In the genomic region with DNA sequence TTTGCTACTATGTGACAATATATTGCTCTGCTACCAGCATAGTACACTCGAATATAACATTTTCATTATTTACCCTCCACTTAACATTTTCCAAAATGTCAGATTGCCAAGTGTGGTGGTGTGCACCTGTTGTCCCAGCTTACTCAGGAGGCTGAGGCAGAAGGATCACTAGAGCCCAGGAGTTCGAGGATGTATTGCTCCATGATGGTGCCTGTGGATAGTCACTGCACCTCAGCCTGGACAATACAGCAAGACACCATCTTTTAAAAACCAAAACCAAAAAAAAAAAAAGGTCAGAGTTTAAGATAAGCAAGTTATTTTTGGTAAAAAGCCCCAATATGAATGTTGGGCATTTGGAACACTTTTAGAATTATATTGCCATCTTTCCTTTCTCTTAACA, we compare ENCODE assay signal across 28 cellular contexts.
"Had no signal": no experiment of that assay in that cellular context is flagged by ENCODE, and none has a peak within 500 bp of the region (broad histone marks: within the 10 kb centered on the region; RNA-seq: fewer than 3 reads in every experiment).

No MANE protein-coding gene starts in this region.

- H3K27me3 Mint-ChIP-seq: activated CD4-positive, alpha-beta memory T cell treated with anti-CD3 and anti-CD28 coated beads, Interleukin-2, amount 10 ng/mL, durations not matched to agents 7 days and 5 days; activated CD4-positive, alpha-beta T cell treated with anti-CD3 and anti-CD28 coated beads, Interleukin-2, amount 10 ng/mL, durations not matched to agents 7 days and 5 days; activated naive CD4-positive, alpha-beta T cell treated with anti-CD3 and anti-CD28 coated beads, Interleukin-2, amount 50 U/mL, for 24 hours; activated naive CD8-positive, alpha-beta T cell treated with anti-CD3 and anti-CD28 coated beads, Interleukin-2, amount 10 ng/mL, durations not matched to agents 7 days and 5 days; brain had no signal

- H3K4me3 ChIP-seq: ascending aorta, breast epithelium, cardiac muscle cell, colonic mucosa, esophagus squamous epithelium, gastroesophageal sphincter had no signal

- H3K9me3 ChIP-seq: ascending aorta, breast epithelium, colonic mucosa, esophagus squamous epithelium, gastroesophageal sphincter had no signal

- H3K9me3 Mint-ChIP-seq: activated naive CD4-positive, alpha-beta T cell treated with anti-CD3 and anti-CD28 coated beads for 36 hours; activated naive CD4-positive, alpha-beta T cell treated with anti-CD3 and anti-CD28 coated beads, Interleukin-2, amount 50 U/mL, for 24 hours; brain had no signal

- H3K27ac ChIP-seq: ascending aorta, breast epithelium, cardiac muscle cell, colonic mucosa, epithelial cell of prostate, esophagus squamous epithelium, gastroesophageal sphincter had no signal

- DNase-seq: activated CD4-positive, alpha-beta memory T cell treated with anti-CD3 and anti-CD28 coated beads, Interleukin-2, amount 10 ng/mL, durations not matched to agents 7 days and 5 days; activated CD4-positive, alpha-beta T cell treated with anti-CD3 and anti-CD28 coated beads for 1 hour; activated CD4-positive, alpha-beta T cell treated with anti-CD3 and anti-CD28 coated beads for 4 hours; activated CD4-positive, alpha-beta T cell treated with anti-CD3 and anti-CD28 coated beads, Interleukin-2, amount 10 ng/mL, durations not matched to agents 7 days and 5 days; activated CD4-positive, alpha-beta T cell treated with anti-CD3 and anti-CD28 coated beads, Interleukin-2, amount 50 U/mL, for 4 hours; activated CD8-positive, alpha-beta memory T cell treated with anti-CD3 and anti-CD28 coated beads, Interleukin-2, amount 50 U/mL, for 48 hours; activated effector memory CD4-positive, alpha-beta T cell treated with anti-CD3 and anti-CD28 coated beads, Interleukin-2, amount 50 U/mL, for 16 hours; activated naive CD4-positive, alpha-beta T cell treated with anti-CD3 and anti-CD28 coated beads for 36 hours; activated naive CD8-positive, alpha-beta T cell treated with anti-CD3 and anti-CD28 coated beads, Interleukin-2, amount 10 ng/mL, durations not matched to agents 7 days and 5 days; activated T-cell treated with anti-CD3 and anti-CD28 coated beads for 4 hours; activated T-cell treated with anti-CD3 and anti-CD28 coated beads, Interleukin-2, amount 50 U/mL, for 48 hours; central memory CD4-positive, alpha-beta T cell; cerebellar nuclear complex; colonic mucosa; effector CD8-positive, alpha-beta T cell; esophagus squamous epithelium; foreskin melanocyte; T-helper 2 cell had no signal

- H3K36me3 ChIP-seq: breast epithelium, colonic mucosa had no signal

- H3K27ac Mint-ChIP-seq: activated CD4-positive, alpha-beta memory T cell treated with anti-CD3 and anti-CD28 coated beads, Interleukin-2, amount 10 ng/mL, durations not matched to agents 7 days and 5 days; activated CD4-positive, alpha-beta T cell treated with anti-CD3 and anti-CD28 coated beads, Interleukin-2, amount 10 ng/mL, durations not matched to agents 7 days and 5 days; activated naive CD4-positive, alpha-beta T cell treated with anti-CD3 and anti-CD28 coated beads for 36 hours; activated naive CD4-positive, alpha-beta T cell treated with anti-CD3 and anti-CD28 coated beads, Interleukin-2, amount 50 U/mL, for 24 hours; activated naive CD8-positive, alpha-beta T cell treated with anti-CD3 and anti-CD28 coated beads, Interleukin-2, amount 10 ng/mL, durations not matched to agents 7 days and 5 days; activated T-helper 1 cell treated with anti-CD3 and anti-CD28 coated beads, Interleukin-12 subunit alpha, Interleukin-12 subunit beta, Interleukin-2, Interleukin-4 antibody, amounts not matched to agents 30 ng/mL and 10 ng/mL and 1 ng/mL, durations not matched to agents 14 hours and 24 hours and 36 hours; activated T-helper 2 cell treated with anti-CD3 and anti-CD28 coated beads, Interferon-gamma antibody, Interleukin-2, Interleukin-4, amounts not matched to agents 10 μg/mL and 5 μg/mL and 100 μg/mL, durations not matched to agents 14 hours and 24 hours and 36 hours; brain had no signal

- H3K27me3 ChIP-seq: ascending aorta, breast epithelium, cardiac muscle cell, colonic mucosa, esophagus squamous epithelium, gastroesophageal sphincter had no signal

- H3K4me3 Mint-ChIP-seq: activated CD4-positive, alpha-beta memory T cell treated with anti-CD3 and anti-CD28 coated beads, Interleukin-2, amount 10 ng/mL, durations not matched to agents 7 days and 5 days; activated CD4-positive, alpha-beta T cell treated with anti-CD3 and anti-CD28 coated beads, Interleukin-2, amount 10 ng/mL, durations not matched to agents 7 days and 5 days; activated naive CD4-positive, alpha-beta T cell treated with anti-CD3 and anti-CD28 coated beads for 36 hours; activated naive CD4-positive, alpha-beta T cell treated with anti-CD3 and anti-CD28 coated beads, Interleukin-2, amount 50 U/mL, for 24 hours; activated naive CD8-positive, alpha-beta T cell treated with anti-CD3 and anti-CD28 coated beads, Interleukin-2, amount 10 ng/mL, durations not matched to agents 7 days and 5 days; activated T-helper 1 cell treated with anti-CD3 and anti-CD28 coated beads, Interleukin-12 subunit alpha, Interleukin-12 subunit beta, Interleukin-2, Interleukin-4 antibody, amounts not matched to agents 30 ng/mL and 10 ng/mL and 1 ng/mL, durations not matched to agents 14 hours and 24 hours and 36 hours; brain had no signal

- FAIRE-seq: endometrium had no signal

- ATAC-seq: gastroesophageal sphincter had no signal

- H3K4me1 ChIP-seq: ascending aorta, breast epithelium, colonic mucosa, esophagus squamous epithelium, gastroesophageal sphincter had no signal

- H3K4me1 Mint-ChIP-seq: brain had no signal
